In the genomic region with DNA sequence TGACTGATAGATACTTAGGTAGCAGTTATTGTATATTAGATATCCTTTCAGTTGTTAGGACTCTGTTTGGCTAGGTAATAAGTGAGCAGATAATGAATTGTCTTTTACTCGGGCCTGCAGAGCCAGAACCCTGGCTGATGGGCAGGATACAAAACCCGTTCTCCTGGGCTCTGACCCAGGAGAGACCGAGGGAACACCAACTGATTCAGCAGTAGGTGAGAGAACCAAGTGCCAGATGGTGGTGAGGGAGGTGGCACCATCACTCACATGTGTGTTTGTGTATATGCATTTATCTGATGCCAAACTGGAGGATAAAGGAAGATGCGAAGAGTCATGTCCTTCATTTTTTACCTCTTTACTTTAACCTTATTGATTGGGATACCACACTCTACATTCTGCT, we compare ENCODE assay signal across 17 cellular contexts.
DNase-seq lines count a peak whose midpoint lies in the region; ATAC-seq and TF ChIP-seq lines count a peak whose summit lies in the region.
"Had no signal": no experiment of that assay in that cellular context is flagged by ENCODE, and none has a peak within 500 bp of the region (broad histone marks: within the 10 kb centered on the region; RNA-seq: fewer than 3 reads in every experiment).

No MANE protein-coding gene starts in this region.

- H3K9ac ChIP-seq in KMS-11: no peak overlapping the region

- no peak for ATAC-seq in GM21825 (IDR thresholded peaks at IDR 0.05; ENCODE audit: unreplicated experiment)
- ATAC-seq: HCT116 had no signal

- peaks cover 53% of the 10 kb centered on the region for H3K4me1 ChIP-seq in KMS-11 (ENCODE audit: low read depth, poor library complexity, severe bottlenecking)
- H3K4me1 ChIP-seq: BE2C had no signal

- in situ Hi-C loops in G401 (cut with HindIII; ENCODE audit: low sequenced_read_pairs): no loop called here

- peak overlapping the region; percentile 43; the same call in 1 of the 2 replicates for H3K4me2 ChIP-seq in KMS-11

- H4K20me1 ChIP-seq in KMS-11 (ENCODE audit: insufficient read depth): no peaks in the 10 kb centered on the region

- no peaks in the 10 kb centered on the region for H3K27me3 ChIP-seq in KMS-11 (ENCODE audit: insufficient read depth, low read depth)
- H3K27me3 ChIP-seq: BE2C had no signal

- no peak overlapping the region for H3K4me3 ChIP-seq in KMS-11 (IDR thresholded peaks at IDR 0.05; ENCODE audit: insufficient read depth, low read depth, low read length)
- H3K4me3 ChIP-seq: GM12878 had no signal

- no peak overlapping the region for H2AFZ ChIP-seq in KMS-11 (ENCODE audit: low read depth)

- H3K27ac ChIP-seq in KMS-11: no peak overlapping the region

- DNase-seq in Ammon's horn (ENCODE audit: low spot score): peak; percentile 21
- peak; percentile 90 for DNase-seq in G401 (ENCODE audit: low spot score)
- DNase-seq in cerebellar nuclear complex (lab: John Stamatoyannopoulos, UW): peak; percentile 2 to 76
- no peak for DNase-seq in T-helper 9 cell
- no peak for DNase-seq in NAMALWA (ENCODE audit: low spot score)
- DNase-seq: BE2C; CD4-positive, alpha-beta T cell; DMS153; DMS79 treated with DMSO at 0.1 percent for 48 hours; GOT3; H7; HFFc6; KG1 had no signal

- no peaks in the 10 kb centered on the region for H3K36me3 ChIP-seq in KMS-11 (ENCODE audit: insufficient read depth)
- H3K36me3 ChIP-seq: BE2C had no signal

- H3K79me2 ChIP-seq in KMS-11 (ENCODE audit: insufficient read depth, low read depth): no peaks in the 10 kb centered on the region

- TF ChIP-seq CTCF in KMS-11 (conservative IDR thresholded peaks at IDR 0.05; ENCODE audit: low read depth, low read length): no peak

Comparison
In these comparisons a context has a peak if more than half of its experiments do, and no peak if none do; other contexts are left out.
1. DNase-seq: peak in Ammon's horn (single experiment), G401 (single experiment) and cerebellar nuclear complex (2 of 2); none in T-helper 9 cell (single experiment) and NAMALWA (single experiment).